Comparison of ENCODE assay signal across 17 cellular contexts in the genomic region with DNA sequence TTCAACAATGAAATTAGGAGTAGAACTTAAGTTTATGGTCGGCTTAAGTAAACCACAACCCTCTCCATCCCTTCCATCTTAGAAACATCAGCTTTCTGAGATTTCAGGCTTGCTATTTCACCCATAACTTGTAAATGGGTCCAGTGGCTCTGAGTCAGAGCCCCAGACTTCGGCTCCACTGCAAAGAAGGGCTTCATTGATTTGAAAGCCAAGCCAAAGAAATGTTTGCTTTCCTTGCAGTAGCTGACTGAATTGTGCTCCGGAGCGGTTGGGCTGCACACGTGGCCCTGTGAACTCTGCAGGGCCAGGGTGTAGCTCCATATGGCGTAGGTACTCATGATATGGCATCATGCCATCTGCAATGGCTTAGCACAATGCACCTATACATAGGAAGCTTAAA. TPM values are rescaled to one million over a fixed set of nuclear protein-coding genes. Genes with fewer than 3 reads are reported as not detected.
DNase-seq lines count a peak whose midpoint lies in the region; ATAC-seq and TF ChIP-seq lines count a peak whose summit lies in the region.
"Had no signal": no experiment of that assay in that cellular context is flagged by ENCODE, and none has a peak within 500 bp of the region (broad histone marks: within the 10 kb centered on the region; RNA-seq: fewer than 3 reads in every experiment).

No MANE protein-coding gene starts in this region.

- H3K9me3 ChIP-seq in PC-3 (ENCODE audit: low read length) = no peaks in the 10 kb centered on the region
- peaks cover 8% of the 10 kb centered on the region; the same call in 1 of the 2 replicates for H3K9me3 ChIP-seq in OCI-LY7 (ENCODE audit: low read length)
- H3K9me3 ChIP-seq: upper lobe of left lung had no signal

- no TSS peak for BruUV-seq in PC-3 (replicated peaks; lab: Mats Ljungman, UMichigan)
- BruUV-seq in OCI-LY7 (replicated peaks; lab: Mats Ljungman, UMichigan) = no TSS peak

- ATAC-seq in PC-3 = peak; percentile 92
- no peak for ATAC-seq in stimulated activated memory B cell treated with anti-CD40 and anti-IgM and Interleukin-4, amounts not matched to agents 10 μg/mL and 1 μg/mL and 100 μg/mL, for 72 hours

- H3K27me3 ChIP-seq in PC-3 (ENCODE audit: low read length) = no peaks in the 10 kb centered on the region
- H3K27me3 ChIP-seq: upper lobe of left lung had no signal

- peak overlapping the region; percentile 27 for H3K4me2 ChIP-seq in PC-3 (ENCODE audit: low read length)
- no peak overlapping the region for H3K4me2 ChIP-seq in OCI-LY7 (ENCODE audit: low read length)

- H3F3A ChIP-seq in PC-3 (ENCODE audit: low read length, unreplicated experiment) = no peaks in the 10 kb centered on the region

- H3K4me1 Mint-ChIP-seq in stimulated activated memory B cell treated with anti-CD40 and anti-IgM and Interleukin-4, amounts not matched to agents 10 μg/mL and 1 μg/mL and 100 μg/mL, for 72 hours = peaks cover 11% of the 10 kb centered on the region
- H3K4me1 Mint-ChIP-seq: central memory CD8-positive, alpha-beta T cell had no signal

- peaks cover 11% of the 10 kb centered on the region for H3K27me3 Mint-ChIP-seq in stimulated activated memory B cell treated with anti-CD40 and anti-IgM and Interleukin-4, amounts not matched to agents 10 μg/mL and 1 μg/mL and 100 μg/mL, for 72 hours

- H3K36me3 ChIP-seq in PC-3 (ENCODE audit: low read depth, low read length) (no peaks in the 10 kb centered on the region), OCI-LY7 (ENCODE audit: insufficient read depth, low read length) (no peaks in the 10 kb centered on the region)
- H3K36me3 ChIP-seq: upper lobe of left lung had no signal

- no peaks in the 10 kb centered on the region for H3K9me3 Mint-ChIP-seq in stimulated activated memory B cell treated with anti-CD40 and anti-IgM and Interleukin-4, amounts not matched to agents 10 μg/mL and 1 μg/mL and 100 μg/mL, for 72 hours
- H3K9me3 Mint-ChIP-seq: central memory CD8-positive, alpha-beta T cell had no signal

- TF ChIP-seq CTCF in PC-3 (conservative IDR thresholded peaks at IDR 0.05; ENCODE audit: low read depth, low read length) (no peak), OCI-LY7 (conservative IDR thresholded peaks at IDR 0.05; ENCODE audit: low read length) (no peak)

- H3K79me2 ChIP-seq in PC-3 (ENCODE audit: low read length) = no peaks in the 10 kb centered on the region
- H3K79me2 ChIP-seq in OCI-LY7 (ENCODE audit: insufficient read depth, low read depth, low read length) = no peaks in the 10 kb centered on the region

- peak; percentile 62 for DNase-seq in D341Med (ENCODE audit: low spot score)
- DNase-seq in NCI-H1092 treated with DMSO at 0.1 percent for 48 hours (lab: John Stamatoyannopoulos, UW) = peak; percentile 79
- peak; percentile 91 for DNase-seq in PC-3
- DNase-seq in iris pigment epithelial cell (ENCODE audit: low read depth) = peak; percentile 41
- DNase-seq in OCI-LY7 (ENCODE audit: low spot score) = no peak
- DNase-seq in activated CD4-positive, CD25-positive, alpha-beta regulatory T cell (lab: John Stamatoyannopoulos, UW) = no peak
- no peak for DNase-seq in NCI-H2107 (lab: John Stamatoyannopoulos, UW)
- DNase-seq: activated CD4-positive, alpha-beta T cell treated with anti-CD3 and anti-CD28 coated beads for 1 hour; glutamatergic neuron; islet precursor cell; stimulated activated CD4-positive, alpha-beta T cell treated with anti-CD3 and anti-CD28 coated beads, Interleukin-4, amount 100 ng/mL, for 4 hours; T-helper 2 cell had no signal

- H2AFZ ChIP-seq in PC-3 (ENCODE audit: low read length) = peak overlapping the region; percentile 10; the same call in 1 of the 2 replicates
- H2AFZ ChIP-seq in OCI-LY7 (ENCODE audit: low read length) = no peak overlapping the region

- POLR2A ChIA-PET in PC-3 (lab: Charles Lee; ENCODE audit: unreplicated experiment) (no interaction called here), OCI-LY7 (lab: Charles Lee) (interaction anchor here (0.7 to 2.0 kb wide), 4 partner anchors 21 to 113 kb away, joined by 3 to 5 read pairs (median 4); a partner anchor contains a TSS)

- H3K4me3 Mint-ChIP-seq in stimulated activated memory B cell treated with anti-CD40 and anti-IgM and Interleukin-4, amounts not matched to agents 10 μg/mL and 1 μg/mL and 100 μg/mL, for 72 hours = no peak overlapping the region
- H3K4me3 Mint-ChIP-seq: activated naive CD8-positive, alpha-beta T cell; central memory CD8-positive, alpha-beta T cell; mesothelial cell of epicardium had no signal

- H3K36me3 Mint-ChIP-seq in stimulated activated memory B cell treated with anti-CD40 and anti-IgM and Interleukin-4, amounts not matched to agents 10 μg/mL and 1 μg/mL and 100 μg/mL, for 72 hours = no peaks in the 10 kb centered on the region
- H3K36me3 Mint-ChIP-seq: activated naive CD8-positive, alpha-beta T cell had no signal

- no peaks in the 10 kb centered on the region for H3K9me2 ChIP-seq in PC-3 (replicated peaks; ENCODE audit: low read length)
- no peaks in the 10 kb centered on the region for H3K9me2 ChIP-seq in OCI-LY7 (ENCODE audit: insufficient read depth, low read length)

- no peaks in the 10 kb centered on the region for H4K20me1 ChIP-seq in PC-3 (ENCODE audit: low read length)
- H4K20me1 ChIP-seq in OCI-LY7 (ENCODE audit: insufficient read depth, low read length) = no peaks in the 10 kb centered on the region

- H3K4me1 ChIP-seq in PC-3 (ENCODE audit: insufficient read depth, low read length) (peaks cover 21% of the 10 kb centered on the region), OCI-LY7 (ENCODE audit: insufficient read depth, low read length, poor library complexity, severe bottlenecking) (peaks cover 43% of the 10 kb centered on the region)

- intact Hi-C loops in PC-3 (cut with micrococcal nuclease) (loop anchor here (2.0 to 5.0 kb wide), 2 partner anchors 19 to 47 kb away; no protein-coding TSS in a partner anchor), OCI-LY7 (cut with micrococcal nuclease; ENCODE audit: unreplicated experiment) (loop anchor here (5.0 to 10.0 kb wide), 3 partner anchors 462 to 608 kb away; a partner anchor contains a TSS)

- CTCF ChIA-PET in PC-3 (lab: Charles Lee) (interaction anchor here (0.8 to 1.0 kb wide), 2 partner anchors 57 to 149 kb away, joined by 3 to 6 read pairs; a partner anchor contains a TSS), OCI-LY7 (lab: Charles Lee; ENCODE audit: unreplicated experiment) (no interaction called here)

- H3K4me3 ChIP-seq in PC-3 (ENCODE audit: low read length) (no peak overlapping the region), OCI-LY7 (ENCODE audit: low read depth, low read length, poor library complexity, severe bottlenecking) (no peak overlapping the region)
- H3K4me3 ChIP-seq: upper lobe of left lung had no signal

- H3K27ac ChIP-seq in PC-3 (ENCODE audit: low read length) = peak overlapping the region; percentile 80
- H3K27ac ChIP-seq in OCI-LY7 (ENCODE audit: low read depth, low read length, poor library complexity, severe bottlenecking) = no peak overlapping the region
- H3K27ac ChIP-seq: upper lobe of left lung had no signal

- no peak overlapping the region for H3K27ac Mint-ChIP-seq in stimulated activated memory B cell treated with anti-CD40 and anti-IgM and Interleukin-4, amounts not matched to agents 10 μg/mL and 1 μg/mL and 100 μg/mL, for 72 hours
- H3K27ac Mint-ChIP-seq: activated naive CD8-positive, alpha-beta T cell; mesothelial cell of epicardium had no signal

- 0 out of 2 replicates have a peak overlapping the region, but pooled peaks have one; percentile 1 for H3K9ac ChIP-seq in PC-3 (ENCODE audit: low read length)

RNA-seq across cellular contexts. Expression of a gene that starts 57.0 kb away (rescaled TPM):
- total RNA-seq in PC-3 (2014; rRNA removed) = 22.6 and 27.5 TPM in 2 replicates
- total RNA-seq in OCI-LY7 (2014; rRNA removed; shearing (Covaris generic)) = 85.2 and 100 TPM in 2 replicates
- 40.0 and 56.1 TPM in 2 replicates for total RNA-seq in OCI-LY7 (2022)

Comparison
In these comparisons a context has a peak if more than half of its experiments do, and no peak if none do; other contexts are left out.
1. DNase-seq: peak in D341Med (single experiment), NCI-H1092 treated with DMSO at 0.1 percent for 48 hours (single experiment), PC-3 (single experiment) and iris pigment epithelial cell (single experiment); none in OCI-LY7 (single experiment), activated CD4-positive, CD25-positive, alpha-beta regulatory T cell (0 of 4) and NCI-H2107 (single experiment).